Comparison of ENCODE assay signal across 1 cellular context in genomic region chr12:112833939-112834338, GRCh38.
TF ChIP-seq lines count a peak whose summit lies in the region.

No MANE protein-coding gene starts in this region.

TF ChIP-seq in A549, 52 proteins besides CTCF, POLR2A, EP300 and RAD21 (continued from another document):
- TF ChIP-seq E2F6 (IDR thresholded peaks at IDR 0.05; ENCODE audit: borderline replicate concordance, low read depth), result no peak
- TF ChIP-seq HOXB5 (CRISPR knock-in tag; IDR thresholded peaks at IDR 0.05), result no peak
